ENCODE assay signal across 21 cellular contexts in the genomic region with DNA sequence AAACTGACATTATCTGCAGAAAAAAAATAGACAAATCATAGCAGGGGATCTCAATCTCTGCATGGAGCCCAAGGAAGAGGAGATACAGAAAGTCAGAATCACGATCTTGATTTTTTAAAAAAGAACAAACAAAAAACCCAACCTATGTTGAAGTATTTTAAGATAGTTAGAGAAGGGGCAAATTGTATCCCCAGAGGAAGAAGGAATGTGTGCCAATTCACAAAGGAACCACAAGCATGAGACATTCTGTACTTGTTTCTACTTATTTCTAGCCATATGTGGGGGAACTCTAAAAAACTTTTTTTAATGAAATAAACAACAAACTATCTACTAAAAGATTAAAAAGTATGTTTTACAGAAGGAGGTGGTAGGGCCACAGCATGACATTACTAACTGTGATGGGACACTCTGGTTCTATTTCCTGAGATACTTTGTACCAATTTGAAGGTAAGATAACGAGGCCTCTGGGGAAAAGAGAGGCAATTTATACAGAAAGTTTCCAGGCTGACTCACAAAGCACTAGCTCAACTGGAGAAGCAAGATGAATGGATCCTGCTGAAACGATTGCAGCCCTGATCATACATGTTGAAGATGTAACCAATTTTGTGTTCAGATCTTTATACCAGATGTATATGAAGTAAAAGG. TPM values are rescaled to one million over a fixed set of nuclear protein-coding genes. Genes with fewer than 3 reads are reported as not detected.
DNase-seq lines count a peak whose midpoint lies in the region; ATAC-seq, FAIRE-seq and TF ChIP-seq lines count a peak whose summit lies in the region.
"Had no signal": no experiment of that assay in that cellular context is flagged by ENCODE, and none has a peak within 500 bp of the region (broad histone marks: within the 10 kb centered on the region; RNA-seq: fewer than 3 reads in every experiment).

No MANE protein-coding gene starts in this region.

- DNase-seq in NCI-H1105 (lab: John Stamatoyannopoulos, UW) (peak; percentile 0), NCI-H1105 treated with DMSO at 0.1 percent for 48 hours (lab: John Stamatoyannopoulos, UW) (no peak), amniotic epithelial cell (ENCODE audit: low read depth) (peak; percentile 27), fibroblast of the aortic adventitia (ENCODE audit: low read depth) (peak; percentile 47), vagina (ENCODE audit: extremely low spot score in 2 of 2) (no peak), GM19239 (ENCODE audit: insufficient read length, low spot score) (no peak)
- no peak for DNase-seq in activated naive CD4-positive, alpha-beta T cell treated with Interleukin-2 at 50 U/mL for 16 hours
- DNase-seq: activated CD8-positive, alpha-beta T cell treated with anti-CD3 and anti-CD28 coated beads, Interleukin-2, amount 10 ng/mL, durations not matched to agents 7 days and 5 days; activated effector memory CD4-positive, alpha-beta T cell treated with Interleukin-2 at 50 U/mL for 16 hours; GDM1; heart right ventricle; IMR-90; NCI-H1436; NCI-H446; SJCRH30; stimulated activated CD4-positive, alpha-beta T cell treated with anti-CD3 and anti-CD28 coated beads, Interleukin-15, amount 100 ng/mL, for 24 hours; substantia nigra had no signal

- no peak for ATAC-seq in gastroesophageal sphincter
- ATAC-seq: activated CD8-positive, alpha-beta T cell treated with anti-CD3 and anti-CD28 coated beads, Interleukin-2, amount 10 ng/mL, durations not matched to agents 7 days and 5 days had no signal

- TF ChIP-seq CTCF in fibroblast of the aortic adventitia (IDR thresholded peaks at IDR 0.05; ENCODE audit: insufficient read depth, low read length) (no peak), vagina (IDR thresholded peaks at IDR 0.05) (no peak), gastroesophageal sphincter (IDR thresholded peaks at IDR 0.05) (no peak)

- peak overlapping the region; percentile 17 for H3K27ac ChIP-seq in vagina
- peak overlapping the region in 1 of 4 donors; percentile 2 for H3K27ac ChIP-seq in gastroesophageal sphincter
- H3K27ac ChIP-seq: 22Rv1, SJCRH30 had no signal

- no peaks in the 10 kb centered on the region for H3K36me3 ChIP-seq in vagina
- H3K36me3 ChIP-seq in gastroesophageal sphincter = no peaks in the 10 kb centered on the region
- H3K36me3 ChIP-seq: heart right ventricle, SJCRH30 had no signal

- TF ChIP-seq POLR2A in vagina (IDR thresholded peaks at IDR 0.05) (no peak), gastroesophageal sphincter (IDR thresholded peaks at IDR 0.05) (no peak)

- WGBS in gastroesophageal sphincter (ENCODE audit: low coverage in 1 of 2), 2 donors = 34 to 58% methylated on average over 3 of the region's 3 CpGs

- intact Hi-C loops in vagina (cut with DNase I) = no loop called here

- H3K9me3 ChIP-seq in vagina (no peaks in the 10 kb centered on the region), gastroesophageal sphincter (no peaks in the 10 kb centered on the region)
- H3K9me3 ChIP-seq: heart right ventricle, SJCRH30 had no signal

- H3K27me3 ChIP-seq in vagina = no peaks in the 10 kb centered on the region
- H3K27me3 ChIP-seq in gastroesophageal sphincter = no peaks in the 10 kb centered on the region
- H3K27me3 ChIP-seq: heart right ventricle, SJCRH30 had no signal

- no peak for TF ChIP-seq EP300 in gastroesophageal sphincter (IDR thresholded peaks at IDR 0.05)

- FAIRE-seq in GM19239 (lab: Jason Lieb, UNC) = no peak
- FAIRE-seq: TTC549 had no signal

- H3K4me1 ChIP-seq in vagina (no peaks in the 10 kb centered on the region), gastroesophageal sphincter (peaks cover 0 to 31% (median 6%) of the 10 kb centered on the region in 3 donors)

- no peak overlapping the region for H3K4me3 ChIP-seq in fibroblast of the aortic adventitia (ENCODE audit: low read depth, low read length)
- no peak overlapping the region for H3K4me3 ChIP-seq in vagina
- no peak overlapping the region for H3K4me3 ChIP-seq in gastroesophageal sphincter
- H3K4me3 ChIP-seq: heart right ventricle, SJCRH30 had no signal

RNA-seq across cellular contexts. Expression of a gene that starts 22.5 kb away (rescaled TPM):
- total RNA-seq in fibroblast of the aortic adventitia (ENCODE audit: low replicate concordance) = 0.27 TPM in 1 of 2 replicates, not detected in the other
- 3.2 TPM for total RNA-seq in vagina
- total RNA-seq in gastroesophageal sphincter = 10 to 100 TPM in 1 of 4 donors, 1 to 10 TPM in 3; 3.4 to 26.0 (median 6.1) TPM
- total RNA-seq: activated CD8-positive, alpha-beta T cell treated with anti-CD3 and anti-CD28 coated beads, Interleukin-2, amount 10 ng/mL, durations not matched to agents 7 days and 5 days; IMR-90; progenitor cell of endocrine pancreas had no signal

RNA-seq across cellular contexts. Expression of a gene that starts 37.5 kb away (rescaled TPM):
- total RNA-seq in fibroblast of the aortic adventitia (ENCODE audit: low replicate concordance) (29.7 and 109 TPM in 2 replicates), vagina (9.6 TPM), gastroesophageal sphincter (10 to 100 TPM; 43.5 to 90.6 (median 60.9) TPM)

Comparison
In these comparisons a context has a peak if more than half of its experiments do, and no peak if none do; other contexts are left out.
1. DNase-seq: peak in NCI-H1105 (single experiment), amniotic epithelial cell (single experiment) and fibroblast of the aortic adventitia (single experiment); none in NCI-H1105 treated with DMSO at 0.1 percent for 48 hours (single experiment), vagina (0 of 2), GM19239 (single experiment) and activated naive CD4-positive, alpha-beta T cell treated with Interleukin-2 at 50 U/mL for 16 hours (single experiment).